ENCODE assay signal across 8 cellular contexts in genomic region chr6:15623282-15624116, GRCh38.
DNase-seq lines count a peak whose midpoint lies in the region; ATAC-seq lines count a peak whose summit lies in the region.

No MANE protein-coding gene starts in this region.

- no peak for ATAC-seq in HG03045 (IDR thresholded peaks at IDR 0.05; ENCODE audit: unreplicated experiment)

- DNase-seq in ELR (ENCODE audit: low read depth): peak; percentile 50
- DNase-seq in NCI-H1105 treated with DMSO at 0.1 percent for 48 hours (lab: John Stamatoyannopoulos, UW): peak; percentile 29
- DNase-seq in amniotic stem cell (lab: John Stamatoyannopoulos, UW): peak; percentile 32
- peak; percentile 49 for DNase-seq in left kidney (ENCODE audit: low read depth, low spot score)
- no peak for DNase-seq in effector CD8-positive, alpha-beta T cell (lab: John Stamatoyannopoulos, UW)
- DNase-seq in iPS-NIHi7 (ENCODE audit: extremely low spot score): no peak
- no peak for DNase-seq in activated CD8-positive, alpha-beta memory T cell treated with anti-CD3 and anti-CD28 coated beads, Interleukin-2, amount 50 U/mL, for 48 hours

Comparison
In these comparisons a context has a peak if more than half of its experiments do, and no peak if none do; other contexts are left out.
1. DNase-seq: peak in ELR (single experiment), NCI-H1105 treated with DMSO at 0.1 percent for 48 hours (single experiment), amniotic stem cell (single experiment) and left kidney (single experiment); none in effector CD8-positive, alpha-beta T cell (single experiment), iPS-NIHi7 (single experiment) and activated CD8-positive, alpha-beta memory T cell treated with anti-CD3 and anti-CD28 coated beads, Interleukin-2, amount 50 U/mL, for 48 hours (single experiment).